ENCODE assay signal across 8 cellular contexts in the genomic region with DNA sequence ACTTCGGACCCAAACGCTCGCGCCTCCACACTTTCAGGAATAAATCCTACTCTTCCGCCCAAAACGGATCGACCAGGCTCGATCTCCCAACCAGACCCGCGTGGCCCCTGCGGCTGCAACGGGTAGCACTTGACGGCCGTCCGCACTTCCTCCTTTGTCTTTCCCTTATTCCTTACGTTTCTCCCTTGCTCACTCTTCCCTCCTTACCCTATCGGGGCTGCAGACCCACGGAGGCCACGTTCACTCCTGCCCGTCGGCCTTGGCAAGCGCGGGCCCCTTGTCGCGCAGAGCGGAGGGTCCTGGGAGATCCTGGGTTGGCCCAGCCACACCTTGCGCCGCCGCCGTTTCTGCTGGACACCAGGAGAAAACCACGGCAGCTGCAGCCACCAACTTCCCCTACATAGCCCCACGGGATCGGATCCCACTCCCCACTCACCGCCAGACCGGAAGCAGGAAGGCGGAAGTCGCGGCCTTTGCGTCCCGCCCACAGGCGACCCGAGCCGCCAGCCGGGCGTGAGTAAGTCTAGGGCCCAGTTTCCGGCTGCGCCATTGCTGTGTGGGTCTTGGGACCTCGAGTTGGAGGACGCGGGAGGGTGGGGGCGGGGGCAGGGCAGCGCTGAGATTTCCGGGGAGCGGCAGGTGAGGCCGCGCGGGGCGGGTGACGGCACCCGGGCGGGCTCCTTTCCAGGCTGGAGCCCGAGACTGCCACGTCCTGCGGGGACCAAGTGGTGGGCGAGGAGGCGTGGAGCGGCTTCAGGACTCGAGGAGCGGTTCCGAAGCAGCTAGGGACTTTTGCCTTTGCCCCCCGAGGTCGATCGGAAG. TPM values are rescaled to one million over a fixed set of nuclear protein-coding genes. Genes with fewer than 3 reads are reported as not detected.
A peak's percentile ranks its signal among the peaks of the same experiment; 100 is the strongest.
DNase-seq lines count a peak whose midpoint lies in the region; ATAC-seq and TF ChIP-seq lines count a peak whose summit lies in the region.

Gene SMIM15 (minus strand): TSS at position 459 of the 822 bp plus-strand sequence. CDS start 2,297 bp downstream, outside the sequence.

- H3K27me3 ChIP-seq in adipocyte (replicated peaks; ENCODE audit: control insufficient read depth, insufficient read depth, low read length): no peaks in the 10 kb centered on the region
- no peaks in the 10 kb centered on the region for H3K27me3 ChIP-seq in transverse colon

- H3K27ac ChIP-seq in transverse colon: peak within 1 kb of the TSS; percentile 92 to 96 (median 94)

- H3K4me3 ChIP-seq in adipocyte (ENCODE audit: low read length): peak within 1 kb of the TSS; percentile 91
- H3K4me3 ChIP-seq in transverse colon: peak within 1 kb of the TSS; percentile 70 to 87 (median 84)

- H3K4me1 ChIP-seq in adipocyte (ENCODE audit: control insufficient read depth, insufficient read depth, low read length) (peaks cover 29% of the 10 kb centered on the region), transverse colon (peaks cover 6 to 34% (median 24%) of the 10 kb centered on the region in 4 donors)

- H3K9me3 ChIP-seq in adipocyte (ENCODE audit: control insufficient read depth, low read length): no peaks in the 10 kb centered on the region
- no peaks in the 10 kb centered on the region for H3K9me3 ChIP-seq in transverse colon

- peak in 2 of 5 experiments; percentile 33 to 55 for TF ChIP-seq CTCF in transverse colon (IDR thresholded peaks at IDR 0.05)

- DNase-seq in NCI-H1105 treated with DMSO at 0.1 percent for 48 hours (lab: John Stamatoyannopoulos, UW): peak; percentile 75
- DNase-seq in SW480 (ENCODE audit: low spot score): peak; percentile 88
- DNase-seq in adipocyte (ENCODE audit: low read depth): peak; percentile 95
- peak; percentile 95 for DNase-seq in cardiac septum (ENCODE audit: low spot score)
- peak; percentile 81 for DNase-seq in pons (ENCODE audit: low spot score)
- DNase-seq in transverse colon: peak; percentile 93

- peak within 1 kb of the TSS; percentile 96 for H3K9ac ChIP-seq in adipocyte (ENCODE audit: low read length)

- peak; percentile 95 for ATAC-seq in HG02623 (IDR thresholded peaks at IDR 0.05; ENCODE audit: unreplicated experiment)

- in situ Hi-C loops in transverse colon (cut with MboI; ENCODE audit: low pct_ligation_motif_present in 1 of 4, low pct_unique_long_range_greater_than_20kb in 1 of 4, low sequenced_read_pairs in 3 of 4): loop anchor here in 3 of 4 donors (10.0 to 25.0 kb wide), 3 partner anchors 163 to 500 kb away; partner anchors contain the start of gene ZSWIM6 (in 1 of the 3)

- intact Hi-C loops in cardiac septum (cut with DNase I): loop anchor here (2.0 to 10.0 kb wide), 5 partner anchors 170 to 503 kb away; partner anchors contain the start of gene ZSWIM6
- intact Hi-C loops in transverse colon (cut with DNase I; ENCODE audit: low total_unique reads): loop anchor here (2.0 to 10.0 kb wide), 2 partner anchors 169 to 493 kb away; no protein-coding TSS in a partner anchor

- 0 to 2% methylated on average over 19 to 70 of the region's 73 CpGs for WGBS in transverse colon (ENCODE audit: low coverage in 1 of 2), 2 donors

- no peak for TF ChIP-seq EP300 in transverse colon (IDR thresholded peaks at IDR 0.05; ENCODE audit: low read depth)

- peaks cover 21% of the 10 kb centered on the region for H3K36me3 ChIP-seq in adipocyte (ENCODE audit: control insufficient read depth, insufficient read depth, low read length, severe bottlenecking)
- H3K36me3 ChIP-seq in transverse colon: peaks cover 0 to 21% (median 5%) of the 10 kb centered on the region in 4 donors

- TF ChIP-seq POLR2A in GM10847 (IDR thresholded peaks at IDR 0.05; ENCODE audit: extremely low read depth, insufficient read length): peak; percentile 53
- TF ChIP-seq POLR2A in transverse colon (IDR thresholded peaks at IDR 0.05): peak; percentile 85

RNA-seq across cellular contexts. Expression of gene SMIM15, which starts in this region (rescaled TPM):
- 20.0 TPM for total RNA-seq in cardiac septum
- total RNA-seq in transverse colon: 10 to 100 TPM in 3 of 4 donors, 1 to 10 TPM in 1; 6.6 to 56.9 (median 30.9) TPM

Comparison
In these comparisons a context has a peak if more than half of its experiments do, and no peak if none do; other contexts are left out.
1. Peak in every context shown above with its lines: DNase-seq, ATAC-seq, H3K4me3 ChIP-seq and H3K27ac ChIP-seq.